Comparison of ENCODE assay signal across 8 cellular contexts in the genomic region with DNA sequence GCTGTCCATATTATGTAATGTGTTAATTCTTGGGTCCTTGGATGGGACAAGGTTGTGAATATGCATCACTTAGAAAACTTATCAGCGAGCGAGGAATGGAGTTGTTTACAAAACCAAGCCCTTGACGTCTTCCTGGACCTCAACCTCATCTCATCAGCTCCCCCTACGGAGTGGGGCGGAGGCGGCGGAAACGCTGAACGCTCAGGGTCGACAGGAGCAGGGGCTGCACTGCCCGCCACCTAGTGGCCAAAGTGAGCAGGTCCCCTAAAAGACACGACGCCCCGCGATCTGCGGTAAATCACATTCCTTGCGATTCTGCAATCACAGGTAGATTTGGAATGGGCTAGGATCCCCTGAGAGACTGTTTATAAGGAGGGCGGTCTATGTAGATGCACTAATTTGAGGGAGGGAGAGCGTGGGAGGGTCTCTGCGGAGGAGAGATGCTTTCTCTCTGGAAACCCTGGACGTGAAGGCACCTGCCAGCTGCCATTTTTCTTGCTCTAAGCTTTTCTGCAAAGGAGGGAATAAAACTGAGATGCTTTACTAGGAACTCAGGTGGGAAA. TPM values are rescaled to one million over a fixed set of nuclear protein-coding genes. Genes with fewer than 3 reads are reported as not detected.
DNase-seq lines count a peak whose midpoint lies in the region; ATAC-seq and TF ChIP-seq lines count a peak whose summit lies in the region.

No MANE protein-coding gene starts in this region.

- no peaks in the 10 kb centered on the region for H3K9me3 ChIP-seq in CD8-positive, alpha-beta T cell (ENCODE audit: low read length)
- H3K9me3 ChIP-seq in Loucy (ENCODE audit: insufficient read depth, low read depth, low read length), result no peaks in the 10 kb centered on the region
- no peaks in the 10 kb centered on the region for H3K9me3 ChIP-seq in gastroesophageal sphincter
- no peaks in the 10 kb centered on the region for H3K9me3 ChIP-seq in parathyroid adenoma (ENCODE audit: control insufficient read depth, low read length)
- no peaks in the 10 kb centered on the region for H3K9me3 ChIP-seq in thyroid gland

- CTCF ChIA-PET in CD8-positive, alpha-beta T cell (lab: Charles Lee), result interaction anchor here (0.6 to 16.6 kb wide), 36 partner anchors 9 to 528 kb away, joined by 3 to 455 read pairs (median 6); partner anchors contain the start of genes CD79B, CSHL1, ERN1 and GH1

- intact Hi-C loops in CD8-positive, alpha-beta T cell (cut with DNase I, micrococcal nuclease), result loop anchor here (1.0 to 10.0 kb wide), 9 partner anchors 10 to 236 kb away; partner anchors contain the start of genes PRR29 (in 2 of the 2), TEX2 (in 2 of the 2), ERN1 (in 1 of the 2) and SMARCD2 (in 1 of the 2)
- intact Hi-C loops in thyroid gland (cut with DNase I), result loop anchor here (5.0 to 10.0 kb wide), 2 partner anchors 109 kb away; partner anchors contain the start of genes ERN1 and GH1

- H3K27ac ChIP-seq in CD8-positive, alpha-beta T cell (ENCODE audit: low read depth, low read length), result peak overlapping the region; percentile 68
- H3K27ac ChIP-seq in gastroesophageal sphincter, result peak overlapping the region in 1 of 4 donors; percentile 47
- H3K27ac ChIP-seq in parathyroid adenoma, result no peak overlapping the region
- peak overlapping the region in 1 of 3 donors; percentile 1 for H3K27ac ChIP-seq in thyroid gland

- no peaks in the 10 kb centered on the region for H3K27me3 Mint-ChIP-seq in CD8-positive, alpha-beta T cell (ENCODE audit: low read depth)
- no peaks in the 10 kb centered on the region for H3K27me3 Mint-ChIP-seq in activated T-helper 17 cell treated with anti-CD3 and anti-CD28 coated beads, Interleukin-2, amount 50 U/mL, for 72 hours

- WGBS in gastroesophageal sphincter (ENCODE audit: low coverage in 1 of 2), 2 donors, result 0 to 8% methylated on average over 5 to 11 of the region's 21 CpGs
- WGBS in thyroid gland, 2 donors, result 1 to 4% methylated on average over 10 to 21 of the region's 21 CpGs

- no peak for TF ChIP-seq EP300 in gastroesophageal sphincter (IDR thresholded peaks at IDR 0.05)

- peak overlapping the region; percentile 57 for H3K9ac ChIP-seq in Loucy (ENCODE audit: low read depth, low read length, poor library complexity, severe bottlenecking)
- no peak overlapping the region for H3K9ac ChIP-seq in parathyroid adenoma

- H2AFZ ChIP-seq in Loucy (ENCODE audit: low read length) (peak overlapping the region; percentile 85), parathyroid adenoma (peak overlapping the region; percentile 84)

- DNase-seq in CD8-positive, alpha-beta T cell, result peak; percentile 85 to 98 (median 93)
- peak; percentile 75 to 79 for DNase-seq in thyroid gland

- ATAC-seq in CD8-positive, alpha-beta T cell, result peak; percentile 84
- peak; percentile 64 for ATAC-seq in GM21528 (IDR thresholded peaks at IDR 0.05; ENCODE audit: low FRiP score, unreplicated experiment)
- peak; percentile 60 for ATAC-seq in activated T-helper 17 cell treated with anti-CD3 and anti-CD28 coated beads, Interleukin-2, amount 50 U/mL, for 72 hours (replicated peaks)
- peak; percentile 77 for ATAC-seq in gastroesophageal sphincter

- POLR2A ChIA-PET in CD8-positive, alpha-beta T cell (lab: Charles Lee), result interaction anchor here (0.6 to 8.3 kb wide), 17 partner anchors 10 to 119 kb away, joined by 3 to 89 read pairs (median 4); partner anchors contain the start of genes CSHL1 and ERN1

- H3K4me1 ChIP-seq in CD8-positive, alpha-beta T cell (ENCODE audit: insufficient read depth, low read length), result peaks cover 53% of the 10 kb centered on the region
- H3K4me1 ChIP-seq in Loucy (ENCODE audit: insufficient read depth, low read length, poor library complexity, severe bottlenecking) (peaks cover 61% of the 10 kb centered on the region), gastroesophageal sphincter (peaks cover 0 to 8% (median 0%) of the 10 kb centered on the region in 3 donors), parathyroid adenoma (peaks cover 3% of the 10 kb centered on the region), thyroid gland (peaks cover 0 to 10% of the 10 kb centered on the region in 2 donors)

- H3K27me3 ChIP-seq in CD8-positive, alpha-beta T cell (ENCODE audit: insufficient read depth, low read length), result no peaks in the 10 kb centered on the region
- H3K27me3 ChIP-seq in Loucy (ENCODE audit: insufficient read depth, low read length, poor library complexity, severe bottlenecking) (no peaks in the 10 kb centered on the region), gastroesophageal sphincter (peaks cover 5% of the 10 kb centered on the region), parathyroid adenoma (ENCODE audit: control insufficient read depth, insufficient read depth, low read length) (no peaks in the 10 kb centered on the region), thyroid gland (no peaks in the 10 kb centered on the region)

- H3F3A ChIP-seq in Loucy (ENCODE audit: low read depth), result peaks cover 17% of the 10 kb centered on the region

- no peaks in the 10 kb centered on the region for H4K20me1 ChIP-seq in Loucy (ENCODE audit: insufficient read depth, low read length, poor library complexity, severe bottlenecking)

- H3K4me1 Mint-ChIP-seq in CD8-positive, alpha-beta T cell (ENCODE audit: low read depth), result peaks cover 58% of the 10 kb centered on the region
- H3K4me1 Mint-ChIP-seq in activated T-helper 17 cell treated with anti-CD3 and anti-CD28 coated beads, Interleukin-2, amount 50 U/mL, for 72 hours, result peaks cover 43% of the 10 kb centered on the region

- H3K4me2 ChIP-seq in Loucy (ENCODE audit: low read depth, low read length, poor library complexity, severe bottlenecking), result peak overlapping the region; percentile 85
- peak overlapping the region; percentile 64 for H3K4me2 ChIP-seq in parathyroid adenoma (ENCODE audit: low read length)

- H3K36me3 ChIP-seq in CD8-positive, alpha-beta T cell (ENCODE audit: insufficient read depth, low read length), result no peaks in the 10 kb centered on the region
- H3K36me3 ChIP-seq in Loucy (ENCODE audit: insufficient read depth, low read length) (no peaks in the 10 kb centered on the region), gastroesophageal sphincter (no peaks in the 10 kb centered on the region), parathyroid adenoma (ENCODE audit: control insufficient read depth, insufficient read depth, low read length) (no peaks in the 10 kb centered on the region), thyroid gland (no peaks in the 10 kb centered on the region)

- no peaks in the 10 kb centered on the region for H3K36me3 Mint-ChIP-seq in CD8-positive, alpha-beta T cell
- no peaks in the 10 kb centered on the region for H3K36me3 Mint-ChIP-seq in activated T-helper 17 cell treated with anti-CD3 and anti-CD28 coated beads, Interleukin-2, amount 50 U/mL, for 72 hours (ENCODE audit: low read depth)

- peak overlapping the region; percentile 19 for H3K4me3 ChIP-seq in CD8-positive, alpha-beta T cell (ENCODE audit: low read depth, low read length)
- H3K4me3 ChIP-seq in Loucy (ENCODE audit: low read length, poor library complexity, severe bottlenecking), result peak overlapping the region; percentile 82
- no peak overlapping the region for H3K4me3 ChIP-seq in gastroesophageal sphincter
- H3K4me3 ChIP-seq in parathyroid adenoma (ENCODE audit: low read depth, low read length), result no peak overlapping the region
- H3K4me3 ChIP-seq in thyroid gland (replicated peaks in 1 of 3), result no peak overlapping the region

- no peaks in the 10 kb centered on the region for H3K9me2 ChIP-seq in Loucy (replicated peaks; ENCODE audit: low read depth, low read length)

- H3K79me2 ChIP-seq in Loucy (ENCODE audit: insufficient read depth, low read length), result peaks cover 18% of the 10 kb centered on the region; the same call in 1 of the 2 replicates
- no peaks in the 10 kb centered on the region for H3K79me2 ChIP-seq in parathyroid adenoma

- TF ChIP-seq CTCF in CD8-positive, alpha-beta T cell (IDR thresholded peaks at IDR 0.05), result peak; percentile 94
- TF ChIP-seq CTCF in Loucy (conservative IDR thresholded peaks at IDR 0.05; ENCODE audit: low read length), result peak; percentile 99
- TF ChIP-seq CTCF in gastroesophageal sphincter (IDR thresholded peaks at IDR 0.05), result peak; percentile 80 to 93 (median 92)
- TF ChIP-seq CTCF in parathyroid adenoma (IDR thresholded peaks at IDR 0.05), result peak; percentile 96
- TF ChIP-seq CTCF in thyroid gland (IDR thresholded peaks at IDR 0.05), result peak; percentile 86 to 94 (median 92)

- TF ChIP-seq POLR2A in Raji (IDR thresholded peaks at IDR 0.05; ENCODE audit: insufficient read depth, low read depth, low read length) (0 out of 2 replicates have a peak, but pooled peaks have one; percentile 21), gastroesophageal sphincter (IDR thresholded peaks at IDR 0.05) (no peak), thyroid gland (IDR thresholded peaks at IDR 0.05) (no peak)

- H3K27ac Mint-ChIP-seq in CD8-positive, alpha-beta T cell, result peak overlapping the region; percentile 98
- peak overlapping the region; percentile 80 for H3K27ac Mint-ChIP-seq in activated T-helper 17 cell treated with anti-CD3 and anti-CD28 coated beads, Interleukin-2, amount 50 U/mL, for 72 hours

- H3K9me3 Mint-ChIP-seq in CD8-positive, alpha-beta T cell, result no peaks in the 10 kb centered on the region
- no peaks in the 10 kb centered on the region for H3K9me3 Mint-ChIP-seq in activated T-helper 17 cell treated with anti-CD3 and anti-CD28 coated beads, Interleukin-2, amount 50 U/mL, for 72 hours

- H3K4me3 Mint-ChIP-seq in CD8-positive, alpha-beta T cell, result peak overlapping the region; percentile 80
- peak overlapping the region; percentile 82 for H3K4me3 Mint-ChIP-seq in activated T-helper 17 cell treated with anti-CD3 and anti-CD28 coated beads, Interleukin-2, amount 50 U/mL, for 72 hours

RNA-seq across cellular contexts. Expression of gene ICAM2, which starts 5.4 kb away (rescaled TPM):
- total RNA-seq in CD8-positive, alpha-beta T cell, result 10 to 100 TPM; 38.0 to 38.7 TPM
- total RNA-seq in activated T-helper 17 cell treated with anti-CD3 and anti-CD28 coated beads, Interleukin-2, amount 50 U/mL, for 72 hours, result 10 to 100 TPM; 43.0 to 54.9 TPM
- total RNA-seq in gastroesophageal sphincter (10 to 100 TPM in 3 of 4 donors, 1 to 10 TPM in 1; 7.2 to 71.1 (median 36.7) TPM), thyroid gland (10 to 100 TPM; 20.3 to 41.8 (median 30.6) TPM)

RNA-seq across cellular contexts. Expression of gene PRR29, which starts 27.7 kb away (rescaled TPM):
- under 1 TPM; 0.24 to 0.97 TPM for total RNA-seq in CD8-positive, alpha-beta T cell
- total RNA-seq in activated T-helper 17 cell treated with anti-CD3 and anti-CD28 coated beads, Interleukin-2, amount 50 U/mL, for 72 hours, result 1 to 10 TPM; 2.9 to 3.2 TPM
- total RNA-seq in gastroesophageal sphincter (1 to 10 TPM in 1 of 4 donors, under 1 TPM in 2, not detected in 1; 0.23 to 1.1 (median 0.57) TPM), thyroid gland (1 to 10 TPM; 1.7 to 5.6 (median 4.2) TPM)

RNA-seq across cellular contexts. Expression of gene SCN4A, which starts 53.1 kb away (rescaled TPM):
- total RNA-seq in CD8-positive, alpha-beta T cell, result under 1 TPM in 1 of 2 experiments, not detected in 1; 0.14 TPM
- under 1 TPM; 0.32 to 0.37 TPM for total RNA-seq in activated T-helper 17 cell treated with anti-CD3 and anti-CD28 coated beads, Interleukin-2, amount 50 U/mL, for 72 hours
- total RNA-seq in gastroesophageal sphincter, result under 1 TPM; 0.15 to 0.47 (median 0.35) TPM
- total RNA-seq in thyroid gland, result 1 to 10 TPM; 2.4 to 7.1 (median 4.0) TPM

Comparison
In these comparisons a context has a peak if more than half of its experiments do, and no peak if none do; other contexts are left out.
1. H3K4me3 ChIP-seq: peak in CD8-positive, alpha-beta T cell (single experiment) and Loucy (single experiment); none in gastroesophageal sphincter (0 of 2), parathyroid adenoma (single experiment) and thyroid gland (0 of 3).
2. Peak in every context shown above with its lines, with median percentiles within 50 percentile points of each other: ATAC-seq and CTCF ChIP-seq.